ENCODE assay signal across 8 cellular contexts in the genomic region with DNA sequence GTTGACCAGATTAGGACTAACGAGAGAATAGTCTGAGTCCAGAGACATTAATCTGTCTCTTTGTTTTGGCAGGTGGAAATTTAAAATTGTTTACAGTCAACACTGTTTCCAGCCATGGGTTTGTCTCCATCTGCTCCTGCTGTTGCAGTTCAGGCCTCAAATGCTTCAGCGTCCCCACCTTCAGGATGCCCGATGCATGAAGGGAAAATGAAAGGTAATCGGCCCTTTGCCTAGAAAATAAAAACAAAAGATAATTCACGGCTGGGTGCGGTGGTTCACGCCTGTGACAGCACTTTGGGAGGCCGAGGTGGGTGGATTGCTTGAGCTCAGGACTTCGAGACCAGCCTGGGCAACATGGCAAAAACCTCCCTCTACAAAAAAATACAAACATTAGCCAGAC. TPM values are rescaled to one million over a fixed set of nuclear protein-coding genes. Genes with fewer than 3 reads are reported as not detected.
DNase-seq lines count a peak whose midpoint lies in the region; ATAC-seq, FAIRE-seq and TF ChIP-seq lines count a peak whose summit lies in the region.

No MANE protein-coding gene starts in this region.

- H2AFZ ChIP-seq in KMS-11 (ENCODE audit: low read depth): no peak overlapping the region

- no peaks in the 10 kb centered on the region for H3K36me3 ChIP-seq in KMS-11 (ENCODE audit: insufficient read depth)

- H3K9me3 ChIP-seq in AG04450 (ENCODE audit: control insufficient read depth, insufficient read depth, low read length): no peaks in the 10 kb centered on the region

- peak overlapping the region in 3 of 8 donors; percentile 88 to 96 (median 95) for H3K4me3 Mint-ChIP-seq in naive B cell

- no peak for FAIRE-seq in HTR-8/SVneo (lab: Jason Lieb, UNC)

- peaks cover 0 to 7% of the 10 kb centered on the region in 2 donors for H3K36me3 Mint-ChIP-seq in naive B cell

- H3K9ac ChIP-seq in KMS-11: peak overlapping the region; percentile 98

- in situ Hi-C loops in GM13977 (cut with MboI; ENCODE audit: low pct_unique_long_range_greater_than_20kb, low sequenced_read_pairs, unreplicated experiment): no loop called here

- TF ChIP-seq CTCF in AG04450 (IDR thresholded peaks at IDR 0.05; ENCODE audit: low read depth, low read length) (no peak), KMS-11 (conservative IDR thresholded peaks at IDR 0.05; ENCODE audit: low read depth, low read length) (0 out of 2 replicates have a peak, but pooled peaks have one; percentile 8), coronary artery (IDR thresholded peaks at IDR 0.05) (no peak), GM13977 (IDR thresholded peaks at IDR 0.05; ENCODE audit: extremely low read depth, insufficient read depth, missing control alignments) (no peak)

- POLR2A ChIA-PET in AG04450 (lab: Yijun Ruan, JAX): no interaction called here

- H3K27ac ChIP-seq in AG04450 (ENCODE audit: low read depth, low read length) (no peak overlapping the region), KMS-11 (peak overlapping the region; percentile 94), coronary artery (peak overlapping the region; percentile 73 to 92)

- H3K4me1 Mint-ChIP-seq in naive B cell: peaks cover 14 to 36% (median 28%) of the 10 kb centered on the region in 3 donors

- DNase-seq in AG04450 (ENCODE audit: low read depth, low spot score) (no peak), coronary artery (ENCODE audit: low spot score) (no peak), naive B cell (peak; percentile 1), GM19238 (ENCODE audit: insufficient read length, low spot score) (no peak), GM13977 (ENCODE audit: low spot score) (no peak), NCI-H2227 (lab: John Stamatoyannopoulos, UW; ENCODE audit: unreplicated experiment) (no peak), HTR-8/SVneo (ENCODE audit: insufficient read length, low spot score) (no peak)

- peaks cover 0 to 4% (median 0%) of the 10 kb centered on the region in 7 donors for H3K9me3 Mint-ChIP-seq in naive B cell

- no peak for ATAC-seq in naive B cell (ENCODE audit: low read depth in 2 of 2)

- H3K4me1 ChIP-seq in KMS-11 (ENCODE audit: low read depth, poor library complexity, severe bottlenecking): peaks cover 31% of the 10 kb centered on the region

- no peaks in the 10 kb centered on the region for H3K27me3 ChIP-seq in AG04450 (ENCODE audit: control insufficient read depth, insufficient read depth, low read length)
- H3K27me3 ChIP-seq in KMS-11 (ENCODE audit: insufficient read depth, low read depth): no peaks in the 10 kb centered on the region

- CTCF ChIA-PET in AG04450 (lab: Charles Lee): interaction anchor here (0.6 kb wide), 1 partner anchor 922 kb away, joined by 3 read pairs; no protein-coding TSS in a partner anchor

- no peaks in the 10 kb centered on the region for H4K20me1 ChIP-seq in KMS-11 (ENCODE audit: insufficient read depth)

- H3K4me2 ChIP-seq in KMS-11: peak overlapping the region; percentile 52

- peaks cover 33% of the 10 kb centered on the region for H3K79me2 ChIP-seq in KMS-11 (ENCODE audit: insufficient read depth, low read depth)

- H3K27me3 Mint-ChIP-seq in naive B cell: no peaks in the 10 kb centered on the region

- H3K4me3 ChIP-seq in AG04450 (ENCODE audit: low read depth, low read length): peak overlapping the region; percentile 79
- no peak overlapping the region for H3K4me3 ChIP-seq in KMS-11 (IDR thresholded peaks at IDR 0.05; ENCODE audit: insufficient read depth, low read depth, low read length)
- H3K4me3 ChIP-seq in coronary artery: peak overlapping the region; percentile 80

- peak overlapping the region in 3 of 6 donors; percentile 96 to 98 (median 96) for H3K27ac Mint-ChIP-seq in naive B cell

RNA-seq across cellular contexts. Expression of gene HCCS, which starts 0.8 kb away (rescaled TPM):
- polyA plus RNA-seq in AG04450 (2011; rRNA removed) (26.7 and 32.3 TPM in 2 replicates), naive B cell (ENCODE audit: low read depth in 6 of 6) (10 to 100 TPM; 22.8 to 39.2 (median 30.4) TPM)
- polyA minus RNA-seq in AG04450 (2011; rRNA and poly(A)+ RNA removed): 15.2 and 16.4 TPM in 2 replicates
